8 cellular contexts compared by ENCODE assay signal in genomic region chr6:48111143-48111506, GRCh38. TPM values are rescaled to one million over a fixed set of nuclear protein-coding genes. Genes with fewer than 3 reads are reported as not detected.
DNase-seq lines count a peak whose midpoint lies in the region; ATAC-seq and TF ChIP-seq lines count a peak whose summit lies in the region.

Gene PTCHD4 (minus strand): TSS chr6:48111197. CDS start chr6:48068957, 42,240 bp downstream.

- no peaks in the 10 kb centered on the region for H3K36me3 Mint-ChIP-seq in neural progenitor cell
- no peaks in the 10 kb centered on the region for H3K36me3 Mint-ChIP-seq in T-helper 2 cell treated with Interferon-gamma antibody and Interleukin-4, amounts not matched to agents 5 μg/mL and 100 μg/mL, for 36 hours (ENCODE audit: low read depth)

- DNase-seq in GM06990 (ENCODE audit: extremely low read depth, insufficient read length) (no peak), NCI-H226 (peak; percentile 76), ecto neural progenitor cell (ENCODE audit: low spot score) (peak; percentile 50), neural progenitor cell (ENCODE audit: low spot score) (peak; percentile 41), SIG-M5 (lab: John Stamatoyannopoulos, UW) (no peak)
- DNase-seq in activated naive CD4-positive, alpha-beta T cell treated with Interleukin-2 at 50 U/mL for 16 hours = no peak
- no peak for DNase-seq in T-helper 2 cell treated with Interferon-gamma antibody and Interleukin-4, amounts not matched to agents 5 μg/mL and 100 μg/mL, for 36 hours (ENCODE audit: low spot score)

- H3K9me3 Mint-ChIP-seq in neural progenitor cell = peaks cover 5% of the 10 kb centered on the region
- H3K9me3 Mint-ChIP-seq in T-helper 2 cell treated with Interferon-gamma antibody and Interleukin-4, amounts not matched to agents 5 μg/mL and 100 μg/mL, for 36 hours = no peaks in the 10 kb centered on the region

- no peaks in the 10 kb centered on the region for H3K9me3 ChIP-seq in neural progenitor cell (ENCODE audit: low read depth)

- H3K36me3 ChIP-seq in GM06990 (ENCODE audit: control insufficient read depth, insufficient read depth, low read length) = no peaks in the 10 kb centered on the region
- H3K36me3 ChIP-seq in neural progenitor cell = no peaks in the 10 kb centered on the region

- no peaks in the 10 kb centered on the region for H3F3A ChIP-seq in neural progenitor cell (ENCODE audit: low read depth)

- no peak for ATAC-seq in HG03159 (IDR thresholded peaks at IDR 0.05; ENCODE audit: unreplicated experiment)

- H3K9ac ChIP-seq in neural progenitor cell = peak within 1 kb of the TSS; percentile 60

- peak within 1 kb of the TSS; percentile 85 for H3K4me2 ChIP-seq in neural progenitor cell

- no peaks in the 10 kb centered on the region for H3K4me1 Mint-ChIP-seq in neural progenitor cell
- no peaks in the 10 kb centered on the region for H3K4me1 Mint-ChIP-seq in T-helper 2 cell treated with Interferon-gamma antibody and Interleukin-4, amounts not matched to agents 5 μg/mL and 100 μg/mL, for 36 hours (ENCODE audit: low read depth)

- H3K27me3 ChIP-seq in GM06990 (replicated peaks; ENCODE audit: control insufficient read depth, insufficient read depth, low read length) = no peaks in the 10 kb centered on the region
- H3K27me3 ChIP-seq in neural progenitor cell = no peaks in the 10 kb centered on the region

- H3K4me3 ChIP-seq in GM06990 (replicated peaks; ENCODE audit: low read depth, low read length) (peak within 1 kb of the TSS; percentile 44), neural progenitor cell (peak within 1 kb of the TSS; percentile 73)

- H3K27ac ChIP-seq in neural progenitor cell = peak within 1 kb of the TSS; percentile 67

- peaks cover 46% of the 10 kb centered on the region for H3K79me2 ChIP-seq in neural progenitor cell (ENCODE audit: low read depth)

- H3K27me3 Mint-ChIP-seq in neural progenitor cell (ENCODE audit: insufficient read depth, low read depth) = peaks cover 2% of the 10 kb centered on the region
- H3K27me3 Mint-ChIP-seq in T-helper 2 cell treated with Interferon-gamma antibody and Interleukin-4, amounts not matched to agents 5 μg/mL and 100 μg/mL, for 36 hours (ENCODE audit: low read depth) = no peaks in the 10 kb centered on the region

- no peak within 1 kb of the TSS for H3K4me3 Mint-ChIP-seq in neural progenitor cell
- no peak within 1 kb of the TSS for H3K4me3 Mint-ChIP-seq in T-helper 2 cell treated with Interferon-gamma antibody and Interleukin-4, amounts not matched to agents 5 μg/mL and 100 μg/mL, for 36 hours

- peaks cover 22% of the 10 kb centered on the region for H3K4me1 ChIP-seq in neural progenitor cell

- H4K20me1 ChIP-seq in neural progenitor cell (ENCODE audit: low read depth) = no peaks in the 10 kb centered on the region

- H3K27ac Mint-ChIP-seq in neural progenitor cell = no peak within 1 kb of the TSS
- no peak within 1 kb of the TSS for H3K27ac Mint-ChIP-seq in T-helper 2 cell treated with Interferon-gamma antibody and Interleukin-4, amounts not matched to agents 5 μg/mL and 100 μg/mL, for 36 hours

- peak within 1 kb of the TSS; percentile 86 for H2AFZ ChIP-seq in neural progenitor cell (replicated peaks)

- TF ChIP-seq CTCF in GM06990 (IDR thresholded peaks at IDR 0.05; ENCODE audit: insufficient read depth, low read length, poor library complexity, severe bottlenecking) (no peak), neural progenitor cell (IDR thresholded peaks at IDR 0.05) (no peak)

RNA-seq across cellular contexts. Expression of gene PTCHD4, which starts in this region (rescaled TPM):
- total RNA-seq in neural progenitor cell (ENCODE audit: low replicate concordance) = 5.6 and 7.8 TPM in 2 replicates

Comparison
In these comparisons a context has a peak if more than half of its experiments do, and no peak if none do; other contexts are left out.
1. DNase-seq: peak in NCI-H226 (single experiment), ecto neural progenitor cell (single experiment) and neural progenitor cell (single experiment); none in GM06990 (single experiment), activated naive CD4-positive, alpha-beta T cell treated with Interleukin-2 at 50 U/mL for 16 hours (single experiment), SIG-M5 (single experiment) and T-helper 2 cell treated with Interferon-gamma antibody and Interleukin-4, amounts not matched to agents 5 μg/mL and 100 μg/mL, for 36 hours (single experiment).